ENCODE assay signal across 25 cellular contexts in genomic region chr10:25661632-25662031, GRCh38.
"Had no signal": no experiment of that assay in that cellular context is flagged by ENCODE, and none has a peak within 500 bp of the region (broad histone marks: within the 10 kb centered on the region; RNA-seq: fewer than 3 reads in every experiment).

No MANE protein-coding gene starts in this region.

- H3K4me3 ChIP-seq: esophagus muscularis mucosa, gastroesophageal sphincter, left ventricle myocardium inferior, lower lobe of right lung, psoas muscle, right lobe of liver, testis, tibial nerve had no signal

- FAIRE-seq: colon, kidney had no signal

- H3K9me3 ChIP-seq: lower lobe of right lung, neutrophil, psoas muscle, right lobe of liver, testis had no signal

- H3K27me3 ChIP-seq: esophagus muscularis mucosa, gastroesophageal sphincter, neutrophil, right lobe of liver, testis, tibial nerve had no signal

- H3K36me3 ChIP-seq: esophagus muscularis mucosa, gastroesophageal sphincter, left ventricle myocardium inferior, lower lobe of right lung, neutrophil, right lobe of liver, tibial nerve had no signal

- H3K27ac ChIP-seq: epithelial cell of prostate, esophagus muscularis mucosa, gastroesophageal sphincter, left ventricle myocardium inferior, lower lobe of right lung, neutrophil, psoas muscle, right lobe of liver, testis, tibial nerve had no signal

- H3K4me1 ChIP-seq: esophagus muscularis mucosa, gastroesophageal sphincter, left ventricle myocardium inferior, lower lobe of right lung, psoas muscle, right lobe of liver, testis, tibial nerve had no signal

- DNase-seq: effector memory CD8-positive, alpha-beta T cell; foreskin fibroblast; glutamatergic neuron; immature natural killer cell; kidney; left cardiac atrium; left ventricle myocardium inferior; lower lobe of right lung; midbrain; naive B cell; psoas muscle; retina; right lobe of liver; stimulated activated CD4-positive, alpha-beta T cell treated with anti-CD3 and anti-CD28 coated beads, Interleukin-15, amount 100 ng/mL, for 24 hours; stimulated activated CD4-positive, alpha-beta T cell treated with anti-CD3 and anti-CD28 coated beads, Interleukin-1b, Interleukin-23, amount 100 ng/mL, for 48 hours; stimulated activated CD4-positive, alpha-beta T cell treated with anti-CD3 and anti-CD28 coated beads, Interleukin-4, amount 100 ng/mL, for 24 hours; stimulated activated naive B cell treated with anti-CD40 and anti-IgM and Interleukin-4, amounts not matched to agents 10 μg/mL and 1 μg/mL and 100 μg/mL, for 72 hours; stimulated activated naive CD8-positive, alpha-beta T cell treated with anti-CD3 and anti-CD28 coated beads, Interleukin-15, amount 100 ng/mL, for 72 hours; testis had no signal
